20 cellular contexts compared by ENCODE assay signal in the genomic region with DNA sequence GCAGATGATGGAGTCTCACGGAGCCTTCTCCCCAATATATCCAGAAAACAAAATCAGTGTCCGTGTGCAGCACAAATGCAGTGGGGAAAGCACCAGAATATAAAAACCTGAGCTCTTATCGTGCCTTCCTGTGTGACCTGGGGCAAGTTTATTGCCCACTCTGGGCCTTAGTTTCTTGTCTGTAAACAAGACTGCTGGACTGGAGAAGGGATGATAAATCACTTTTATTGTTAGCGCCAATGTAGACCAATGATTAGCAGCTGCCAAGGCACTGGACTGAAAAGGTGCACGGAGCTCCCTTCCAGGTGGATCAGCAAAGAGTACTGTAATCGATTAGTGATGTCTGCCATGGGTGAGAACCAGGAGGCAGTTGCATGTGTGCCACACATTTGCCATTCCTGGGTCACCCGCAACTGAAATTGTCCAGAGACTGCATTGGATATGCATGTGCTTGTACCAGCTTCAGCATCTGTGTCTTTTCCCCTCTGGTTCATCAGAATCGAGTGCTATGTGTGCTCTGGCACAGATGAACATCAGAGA.
A peak's percentile ranks its signal among the peaks of the same experiment; 100 is the strongest.
DNase-seq lines count a peak whose midpoint lies in the region; ATAC-seq and TF ChIP-seq lines count a peak whose summit lies in the region.
"Had no signal": no experiment of that assay in that cellular context is flagged by ENCODE, and none has a peak within 500 bp of the region (broad histone marks: within the 10 kb centered on the region; RNA-seq: fewer than 3 reads in every experiment).

No MANE protein-coding gene starts in this region.

- intact Hi-C loops in esophagus muscularis mucosa (cut with DNase I), result no loop called here

- H2AFZ ChIP-seq in neuronal stem cell (ENCODE audit: low read length), result no peak overlapping the region

- H3K4me2 ChIP-seq in neuronal stem cell (ENCODE audit: insufficient read depth, low read length, poor library complexity, severe bottlenecking), result no peak overlapping the region
- H3K4me2 ChIP-seq: BLaER1 had no signal

- H3K4me3 ChIP-seq in HEK293 (ENCODE audit: low read depth, low read length) (no peak overlapping the region), esophagus muscularis mucosa (no peak overlapping the region), neuronal stem cell (ENCODE audit: low read length in 2 of 2) (no peak overlapping the region), endodermal cell (ENCODE audit: low read length) (no peak overlapping the region)
- H3K4me3 ChIP-seq: BLaER1, GM12878 had no signal

- no peak overlapping the region for H3K4me3 Mint-ChIP-seq in endodermal cell
- H3K4me3 Mint-ChIP-seq: B cell; CD4-positive, CD25-positive, alpha-beta regulatory T cell; CD8-positive, alpha-beta T cell had no signal

- no peak overlapping the region for H3K4ac ChIP-seq in neuronal stem cell (ENCODE audit: low read length)

- H2BK120ac ChIP-seq in neuronal stem cell (ENCODE audit: low read depth, low read length), result no peak overlapping the region

- no peak for TF ChIP-seq POLR2A in esophagus muscularis mucosa (IDR thresholded peaks at IDR 0.05; ENCODE audit: low read depth)

- no peaks in the 10 kb centered on the region for H3K4me1 ChIP-seq in HEK293 (ENCODE audit: control insufficient read depth, insufficient read depth, low read length)
- H3K4me1 ChIP-seq in esophagus muscularis mucosa, result peaks cover 72 to 100% (median 90%) of the 10 kb centered on the region in 4 donors
- H3K4me1 ChIP-seq in neuronal stem cell (ENCODE audit: control insufficient read depth in 2 of 2, insufficient read depth in 1 of 2, low read depth in 1 of 2, low read length in 2 of 2), result peaks cover 5 to 40% of the 10 kb centered on the region in 2 donors
- H3K4me1 ChIP-seq in endodermal cell (ENCODE audit: control insufficient read depth, insufficient read depth, low read length), result peaks cover 3% of the 10 kb centered on the region
- H3K4me1 ChIP-seq: Caco-2 had no signal

- H3K9ac ChIP-seq in neuronal stem cell (ENCODE audit: low read depth, low read length, poor library complexity), result no peak overlapping the region
- no peak overlapping the region for H3K9ac ChIP-seq in endodermal cell (ENCODE audit: extremely low read depth, low read length, poor library complexity, severe bottlenecking)
- H3K9ac ChIP-seq: BLaER1 had no signal

- no peak for ATAC-seq in GM19452 (IDR thresholded peaks at IDR 0.05; ENCODE audit: unreplicated experiment)
- ATAC-seq: CD8-positive, alpha-beta T cell; GM12878 had no signal

- H3K36me3 Mint-ChIP-seq in endodermal cell (ENCODE audit: low read depth), result no peaks in the 10 kb centered on the region
- H3K36me3 Mint-ChIP-seq: CD8-positive, alpha-beta T cell had no signal

- POLR2A ChIA-PET in HEK293 (lab: Yijun Ruan, JAX), result no interaction called here

- CTCF ChIA-PET in HEK293 (lab: Yijun Ruan, JAX), result interaction anchor here (0.7 to 1.4 kb wide), 4 partner anchors 11 to 590 kb away, joined by 3 to 4 read pairs (median 3); no protein-coding TSS in a partner anchor

- H3K79me1 ChIP-seq in neuronal stem cell (ENCODE audit: low read depth, low read length), result peaks cover 7% of the 10 kb centered on the region

- peak overlapping the region; percentile 2 for H3K23ac ChIP-seq in neuronal stem cell (ENCODE audit: low read depth, low read length, poor library complexity)

- H2BK5ac ChIP-seq in neuronal stem cell (ENCODE audit: low read length), result no peak overlapping the region

- peaks cover 3% of the 10 kb centered on the region for H3K27me3 Mint-ChIP-seq in endodermal cell (ENCODE audit: insufficient read depth)
- H3K27me3 Mint-ChIP-seq: B cell; CD4-positive, CD25-positive, alpha-beta regulatory T cell had no signal

- H3K9me3 ChIP-seq in HEK293 (ENCODE audit: control insufficient read depth, insufficient read depth, low read depth, low read length), result no peaks in the 10 kb centered on the region
- H3K9me3 ChIP-seq in esophagus muscularis mucosa, result no peaks in the 10 kb centered on the region
- H3K9me3 ChIP-seq in neuronal stem cell (replicated peaks in 1 of 2; ENCODE audit: control insufficient read depth in 2 of 2, insufficient read depth in 1 of 2, low read depth in 1 of 2, low read length in 2 of 2), result peaks cover 2 to 8% of the 10 kb centered on the region in 2 donors
- no peaks in the 10 kb centered on the region for H3K9me3 ChIP-seq in endodermal cell (ENCODE audit: control insufficient read depth, low read length)
- H3K9me3 ChIP-seq: BLaER1, Caco-2 had no signal

- no peak overlapping the region for H3K14ac ChIP-seq in neuronal stem cell (ENCODE audit: low read length)

- H2AK5ac ChIP-seq in neuronal stem cell (ENCODE audit: low read depth, low read length), result no peak overlapping the region

- no peak for TF ChIP-seq EP300 in esophagus muscularis mucosa (IDR thresholded peaks at IDR 0.05)

- peak overlapping the region; percentile 22 for H3K18ac ChIP-seq in neuronal stem cell (ENCODE audit: low read length)

- H3K36me3 ChIP-seq in HEK293 (ENCODE audit: control insufficient read depth in 2 of 2, insufficient read depth in 1 of 2, low read length in 2 of 2) (no peaks in the 10 kb centered on the region), esophagus muscularis mucosa (no peaks in the 10 kb centered on the region), neuronal stem cell (replicated peaks in 1 of 2; ENCODE audit: control insufficient read depth in 2 of 2, insufficient read depth in 2 of 2, low read length in 2 of 2) (peaks cover 6 to 12% of the 10 kb centered on the region in 2 donors), endodermal cell (ENCODE audit: control insufficient read depth, insufficient read depth, low read length) (no peaks in the 10 kb centered on the region)
- H3K36me3 ChIP-seq: BLaER1 had no signal

- no peak overlapping the region for H3K27ac Mint-ChIP-seq in endodermal cell
- H3K27ac Mint-ChIP-seq: B cell; CD8-positive, alpha-beta T cell had no signal

- H3K27me3 ChIP-seq in esophagus muscularis mucosa (no peaks in the 10 kb centered on the region), neuronal stem cell (ENCODE audit: control insufficient read depth in 3 of 3, insufficient read depth in 3 of 3, low read depth in 1 of 3, low read length in 3 of 3) (no peaks in the 10 kb centered on the region), endodermal cell (ENCODE audit: control insufficient read depth, insufficient read depth, low read length, poor library complexity, severe bottlenecking) (no peaks in the 10 kb centered on the region)
- H3K27me3 ChIP-seq: BLaER1 had no signal

- no peak overlapping the region for H2BK12ac ChIP-seq in neuronal stem cell (ENCODE audit: low read length)

- H3K4me1 Mint-ChIP-seq in endodermal cell, result peaks cover 14% of the 10 kb centered on the region
- H3K4me1 Mint-ChIP-seq: B cell had no signal

- WGBS in esophagus muscularis mucosa, result 87% methylated on average over 7 of the region's 8 CpGs
- no CpG with 5 or more reads among the region's 8 CpGs for WGBS in neuronal stem cell (ENCODE audit: extremely low coverage in 2 of 2, insufficient read length in 2 of 2, insufficient replicate concordance in 1 of 2), 2 donors
- WGBS in endodermal cell (ENCODE audit: insufficient coverage in 1 of 2, insufficient read length in 1 of 2), 2 experiments, result 88 to 94% methylated on average over 5 to 8 of the region's 8 CpGs

- peak overlapping the region; percentile 83 for H4K8ac ChIP-seq in neuronal stem cell (ENCODE audit: low read depth, low read length)

- no peak overlapping the region for H4K91ac ChIP-seq in neuronal stem cell (ENCODE audit: low read depth, low read length, poor library complexity)

- no peak overlapping the region for H3K27ac ChIP-seq in HEK293 (ENCODE audit: extremely low read depth, low read depth, low read length)
- peak overlapping the region; percentile 57 to 72 (median 68) for H3K27ac ChIP-seq in esophagus muscularis mucosa (replicated peaks in 1 of 4)
- H3K27ac ChIP-seq in neuronal stem cell (replicated peaks; ENCODE audit: low read length), result no peak overlapping the region
- H3K27ac ChIP-seq in endodermal cell (ENCODE audit: low read depth, low read length), result no peak overlapping the region
- H3K27ac ChIP-seq: BLaER1, C4-2B had no signal

- no peak for TF ChIP-seq CTCF in HEK293 (tag by site-specific recombination; IDR thresholded peaks at IDR 0.05)
- no peak for TF ChIP-seq CTCF in esophagus muscularis mucosa (IDR thresholded peaks at IDR 0.05)
- TF ChIP-seq CTCF in endodermal cell (conservative IDR thresholded peaks at IDR 0.05), result no peak

- DNase-seq in NCI-H69 (lab: John Stamatoyannopoulos, UW), result peak; percentile 14
- DNase-seq in esophagus muscularis mucosa (ENCODE audit: extremely low spot score), result no peak
- no peak for DNase-seq in neuronal stem cell (ENCODE audit: low spot score)
- no peak for DNase-seq in A172 (ENCODE audit: low spot score)
- DNase-seq in NCI-H226, result no peak
- no peak for DNase-seq in endodermal cell
- DNase-seq: Caco-2; CD4-positive, CD25-positive, alpha-beta regulatory T cell; CD8-positive, alpha-beta T cell; DMS 273 treated with DMSO at 0.1 percent for 48 hours; DMS79; GDM1; GOT3; H7 had no signal

- H3K9me3 Mint-ChIP-seq in endodermal cell, result no peaks in the 10 kb centered on the region
- H3K9me3 Mint-ChIP-seq: CD8-positive, alpha-beta T cell had no signal

- H2BK15ac ChIP-seq in neuronal stem cell (ENCODE audit: low read length), result no peak overlapping the region

TF ChIP-seq in HEK293, 187 proteins besides CTCF, POLR2A, EP300 and RAD21:
- TF ChIP-seq ZNF23 (tag by site-specific recombination; IDR thresholded peaks at IDR 0.05; ENCODE audit: borderline replicate concordance) (peak; percentile 67; the same call in 1 of the 2 replicates), GLIS1 (tag by site-specific recombination; IDR thresholded peaks at IDR 0.05) (no peak), ZBTB17 (tag by site-specific recombination; IDR thresholded peaks at IDR 0.05) (0 out of 2 replicates have a peak, but pooled peaks have one; percentile 18)

Comparison
In these comparisons a context has a peak if more than half of its experiments do, and no peak if none do; other contexts are left out.
1. H3K27ac ChIP-seq: peak in esophagus muscularis mucosa (4 of 4); none in HEK293 (single experiment), neuronal stem cell (single experiment) and endodermal cell (single experiment).